ENCODE assay signal across 8 cellular contexts in the genomic region with DNA sequence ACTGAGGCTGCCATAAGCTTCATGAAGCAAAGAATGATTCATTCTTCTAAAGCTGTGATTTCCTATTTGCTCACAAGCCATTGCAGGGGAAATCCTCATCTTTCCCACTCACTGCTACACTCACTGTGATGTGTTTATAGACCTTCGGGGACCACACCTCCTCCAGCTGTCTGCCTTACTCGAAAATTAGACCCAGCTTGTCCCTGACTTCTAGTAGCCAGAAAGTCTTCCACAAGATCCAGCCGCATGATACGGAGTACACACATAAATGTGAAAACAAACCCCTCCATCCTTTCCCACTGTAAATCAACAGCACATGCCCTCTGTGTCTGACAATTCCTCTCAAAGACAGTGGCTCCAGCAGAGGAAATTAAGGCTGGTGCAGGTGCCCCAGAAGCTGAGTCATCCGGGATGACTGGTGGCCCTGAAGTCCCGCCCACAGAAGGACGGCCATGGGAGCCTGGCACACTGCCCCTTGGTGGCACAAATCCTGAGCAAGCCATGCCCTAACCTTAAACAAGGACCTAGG.
A peak's percentile ranks its signal among the peaks of the same experiment; 100 is the strongest.
DNase-seq lines count a peak whose midpoint lies in the region; ATAC-seq and TF ChIP-seq lines count a peak whose summit lies in the region.

No MANE protein-coding gene starts in this region.

- 29 to 38% methylated on average over 7 of the region's 7 CpGs for WGBS in lung, 2 donors

- H3K4me1 ChIP-seq in GM23338 (ENCODE audit: insufficient read depth) = 0 out of 2 replicates have a peak, but pooled peaks cover 3% of the 10 kb centered on the region
- H3K4me1 ChIP-seq in lung (ENCODE audit: control insufficient read depth in 2 of 2, insufficient read depth in 2 of 2, low read length in 2 of 2) = peaks cover 0 to 9% of the 10 kb centered on the region in 2 donors

- H3K27ac ChIP-seq in GM23338 (ENCODE audit: low read depth) = no peak overlapping the region
- H3K27ac ChIP-seq in lung (ENCODE audit: low read depth in 1 of 2, low read length in 1 of 2) = no peak overlapping the region

- H3K36me3 Mint-ChIP-seq in GM23338 (ENCODE audit: low read depth) = peaks cover 32% of the 10 kb centered on the region
- H3K36me3 Mint-ChIP-seq in activated T-helper 1 cell treated with anti-CD3 and anti-CD28 coated beads, Interleukin-12 subunit alpha, Interleukin-12 subunit beta, Interleukin-2, Interleukin-4 antibody, amounts not matched to agents 30 ng/mL and 10 ng/mL and 1 ng/mL, durations not matched to agents 14 hours and 24 hours and 36 hours (ENCODE audit: low read depth) = peaks cover 8% of the 10 kb centered on the region

- H3K9me3 ChIP-seq in lung (ENCODE audit: control insufficient read depth in 2 of 2, insufficient read depth in 1 of 2, low read length in 1 of 2) = no peaks in the 10 kb centered on the region

- H3K79me2 ChIP-seq in GM23338 (replicated peaks; ENCODE audit: insufficient read depth) = peaks cover 27% of the 10 kb centered on the region

- 0 out of 2 replicates have a peak, but pooled peaks cover 5% of the 10 kb centered on the region for H4K20me1 ChIP-seq in GM23338 (replicated peaks; ENCODE audit: insufficient read depth)

- no peaks in the 10 kb centered on the region for H3F3A ChIP-seq in GM23338 (replicated peaks; ENCODE audit: low read depth)

- intact Hi-C loops in activated T-helper 1 cell treated with anti-CD3 and anti-CD28 coated beads, Interleukin-12 subunit alpha, Interleukin-12 subunit beta, Interleukin-2, Interleukin-4 antibody, amounts not matched to agents 30 ng/mL and 10 ng/mL and 1 ng/mL, durations not matched to agents 14 hours and 24 hours and 36 hours (cut with micrococcal nuclease) = loop anchor here (1.0 to 2.0 kb wide), 3 partner anchors 50 to 275 kb away; no protein-coding TSS in a partner anchor

- H3K27me3 ChIP-seq in GM23338 (ENCODE audit: insufficient read depth) (no peaks in the 10 kb centered on the region), lung (ENCODE audit: control insufficient read depth, insufficient read depth) (no peaks in the 10 kb centered on the region)

- H3K36me3 ChIP-seq in GM23338 (ENCODE audit: insufficient read depth) (peaks cover 13% of the 10 kb centered on the region; the same call in 1 of the 2 replicates), lung (ENCODE audit: control insufficient read depth in 2 of 2, insufficient read depth in 2 of 2, low read length in 2 of 2) (peaks cover 0 to 1% of the 10 kb centered on the region in 2 donors)

- TF ChIP-seq CTCF in GM23338 (conservative IDR thresholded peaks at IDR 0.05; ENCODE audit: low read depth in 2 of 2) = no peak
- TF ChIP-seq CTCF in lung (IDR thresholded peaks at IDR 0.05; ENCODE audit: control extremely low read depth, extremely low read depth) = no peak

- no peaks in the 10 kb centered on the region; the same call in 1 of the 2 replicates for H3K9me2 ChIP-seq in GM23338 (ENCODE audit: insufficient read depth)

- H3K4me3 Mint-ChIP-seq in GM23338 = no peak overlapping the region
- H3K4me3 Mint-ChIP-seq in activated T-helper 1 cell treated with anti-CD3 and anti-CD28 coated beads, Interleukin-12 subunit alpha, Interleukin-12 subunit beta, Interleukin-2, Interleukin-4 antibody, amounts not matched to agents 30 ng/mL and 10 ng/mL and 1 ng/mL, durations not matched to agents 14 hours and 24 hours and 36 hours = peak overlapping the region; percentile 3

- peak overlapping the region; percentile 25 for H3K27ac Mint-ChIP-seq in GM23338
- peak overlapping the region; percentile 47 for H3K27ac Mint-ChIP-seq in activated T-helper 1 cell treated with anti-CD3 and anti-CD28 coated beads, Interleukin-12 subunit alpha, Interleukin-12 subunit beta, Interleukin-2, Interleukin-4 antibody, amounts not matched to agents 30 ng/mL and 10 ng/mL and 1 ng/mL, durations not matched to agents 14 hours and 24 hours and 36 hours

- ATAC-seq in GM23338 (no peak), lung (ENCODE audit: insufficient read depth, low FRiP score) (peak; percentile 44)

- H3K4me3 ChIP-seq in GM23338 (no peak overlapping the region), lung (no peak overlapping the region)

- peaks cover 7% of the 10 kb centered on the region for H3K27me3 Mint-ChIP-seq in GM23338 (ENCODE audit: insufficient read depth, low read depth, poor library complexity)
- H3K27me3 Mint-ChIP-seq in activated T-helper 1 cell treated with anti-CD3 and anti-CD28 coated beads, Interleukin-12 subunit alpha, Interleukin-12 subunit beta, Interleukin-2, Interleukin-4 antibody, amounts not matched to agents 30 ng/mL and 10 ng/mL and 1 ng/mL, durations not matched to agents 14 hours and 24 hours and 36 hours (ENCODE audit: insufficient read depth) = no peaks in the 10 kb centered on the region

- DNase-seq in A172 (ENCODE audit: low spot score) (peak; percentile 87), GM23338 (ENCODE audit: low spot score) (no peak), lung (ENCODE audit: low spot score) (peak; percentile 57), KG1 (lab: John Stamatoyannopoulos, UW) (no peak), NCI-H345 (lab: John Stamatoyannopoulos, UW) (no peak), NCI-H1436 (lab: John Stamatoyannopoulos, UW) (no peak), ecto neural progenitor cell (ENCODE audit: low spot score) (no peak)
- DNase-seq in activated T-helper 1 cell treated with anti-CD3 and anti-CD28 coated beads, Interleukin-12 subunit alpha, Interleukin-12 subunit beta, Interleukin-2, Interleukin-4 antibody, amounts not matched to agents 30 ng/mL and 10 ng/mL and 1 ng/mL, durations not matched to agents 14 hours and 24 hours and 36 hours (ENCODE audit: low spot score) = no peak

- no peak overlapping the region for H2AFZ ChIP-seq in GM23338

- H3K4me1 Mint-ChIP-seq in GM23338 = peaks cover 18% of the 10 kb centered on the region
- peaks cover 14% of the 10 kb centered on the region for H3K4me1 Mint-ChIP-seq in activated T-helper 1 cell treated with anti-CD3 and anti-CD28 coated beads, Interleukin-12 subunit alpha, Interleukin-12 subunit beta, Interleukin-2, Interleukin-4 antibody, amounts not matched to agents 30 ng/mL and 10 ng/mL and 1 ng/mL, durations not matched to agents 14 hours and 24 hours and 36 hours (ENCODE audit: low read depth)

- no peaks in the 10 kb centered on the region for H3K9me3 Mint-ChIP-seq in GM23338
- no peaks in the 10 kb centered on the region for H3K9me3 Mint-ChIP-seq in activated T-helper 1 cell treated with anti-CD3 and anti-CD28 coated beads, Interleukin-12 subunit alpha, Interleukin-12 subunit beta, Interleukin-2, Interleukin-4 antibody, amounts not matched to agents 30 ng/mL and 10 ng/mL and 1 ng/mL, durations not matched to agents 14 hours and 24 hours and 36 hours

- H3K4me2 ChIP-seq in GM23338 = no peak overlapping the region

TF ChIP-seq in GM23338, 12 proteins besides CTCF, POLR2A, EP300 and RAD21 (continues in another document):
- TF ChIP-seq, protein P1, sequence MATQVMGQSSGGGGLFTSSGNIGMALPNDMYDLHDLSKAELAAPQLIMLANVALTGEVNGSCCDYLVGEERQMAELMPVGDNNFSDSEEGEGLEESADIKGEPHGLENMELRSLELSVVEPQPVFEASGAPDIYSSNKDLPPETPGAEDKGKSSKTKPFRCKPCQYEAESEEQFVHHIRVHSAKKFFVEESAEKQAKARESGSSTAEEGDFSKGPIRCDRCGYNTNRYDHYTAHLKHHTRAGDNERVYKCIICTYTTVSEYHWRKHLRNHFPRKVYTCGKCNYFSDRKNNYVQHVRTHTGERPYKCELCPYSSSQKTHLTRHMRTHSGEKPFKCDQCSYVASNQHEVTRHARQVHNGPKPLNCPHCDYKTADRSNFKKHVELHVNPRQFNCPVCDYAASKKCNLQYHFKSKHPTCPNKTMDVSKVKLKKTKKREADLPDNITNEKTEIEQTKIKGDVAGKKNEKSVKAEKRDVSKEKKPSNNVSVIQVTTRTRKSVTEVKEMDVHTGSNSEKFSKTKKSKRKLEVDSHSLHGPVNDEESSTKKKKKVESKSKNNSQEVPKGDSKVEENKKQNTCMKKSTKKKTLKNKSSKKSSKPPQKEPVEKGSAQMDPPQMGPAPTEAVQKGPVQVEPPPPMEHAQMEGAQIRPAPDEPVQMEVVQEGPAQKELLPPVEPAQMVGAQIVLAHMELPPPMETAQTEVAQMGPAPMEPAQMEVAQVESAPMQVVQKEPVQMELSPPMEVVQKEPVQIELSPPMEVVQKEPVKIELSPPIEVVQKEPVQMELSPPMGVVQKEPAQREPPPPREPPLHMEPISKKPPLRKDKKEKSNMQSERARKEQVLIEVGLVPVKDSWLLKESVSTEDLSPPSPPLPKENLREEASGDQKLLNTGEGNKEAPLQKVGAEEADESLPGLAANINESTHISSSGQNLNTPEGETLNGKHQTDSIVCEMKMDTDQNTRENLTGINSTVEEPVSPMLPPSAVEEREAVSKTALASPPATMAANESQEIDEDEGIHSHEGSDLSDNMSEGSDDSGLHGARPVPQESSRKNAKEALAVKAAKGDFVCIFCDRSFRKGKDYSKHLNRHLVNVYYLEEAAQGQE (IDR thresholded peaks at IDR 0.05; ENCODE audit: unreplicated experiment) = no peak
- no peak for TF ChIP-seq ZNF331 (CRISPR knock-in tag; IDR thresholded peaks at IDR 0.05; ENCODE audit: low read depth)

Comparison
In these comparisons a context has a peak if more than half of its experiments do, and no peak if none do; other contexts are left out.
1. DNase-seq: peak in A172 (single experiment) and lung (single experiment); none in GM23338 (single experiment), activated T-helper 1 cell treated with anti-CD3 and anti-CD28 coated beads, Interleukin-12 subunit alpha, Interleukin-12 subunit beta, Interleukin-2, Interleukin-4 antibody, amounts not matched to agents 30 ng/mL and 10 ng/mL and 1 ng/mL, durations not matched to agents 14 hours and 24 hours and 36 hours (single experiment), KG1 (single experiment), NCI-H345 (single experiment), NCI-H1436 (single experiment) and ecto neural progenitor cell (single experiment).